1 cellular context compared by ENCODE assay signal in genomic region chr11:66310324-66310723, GRCh38.
TF ChIP-seq lines count a peak whose summit lies in the region.

No MANE protein-coding gene starts in this region.

TF ChIP-seq in H1, 55 proteins besides CTCF, POLR2A, EP300 and RAD21:
- TF ChIP-seq SP2 (IDR thresholded peaks at IDR 0.05; ENCODE audit: low read length) (no peak), YY1 (IDR thresholded peaks at IDR 0.05; ENCODE audit: low read depth, low read length) (no peak), CHD7 (IDR thresholded peaks at IDR 0.05; ENCODE audit: insufficient replicate concordance, low read length) (no peak), E2F6 (IDR thresholded peaks at IDR 0.05) (no peak), FOSL1 (IDR thresholded peaks at IDR 0.05; ENCODE audit: insufficient read depth, low read depth, low read length) (no peak), CHD1 (IDR thresholded peaks at IDR 0.05; ENCODE audit: low read depth, low read length) (no peak), SP1 (IDR thresholded peaks at IDR 0.05; ENCODE audit: low read depth, low read length) (no peak), CBX5 (IDR thresholded peaks at IDR 0.05; ENCODE audit: low read depth, low read length) (no peak), PHF8 (conservative IDR thresholded peaks at IDR 0.05; ENCODE audit: low read depth, low read length) (no peak), TEAD4 (IDR thresholded peaks at IDR 0.05; ENCODE audit: low read depth, low read length) (no peak), SUZ12 (IDR thresholded peaks at IDR 0.05; ENCODE audit: low read length) (no peak), POU5F1 (IDR thresholded peaks at IDR 0.05; ENCODE audit: low read depth, low read length) (no peak), EGR1 (IDR thresholded peaks at IDR 0.05; ENCODE audit: borderline replicate concordance, low read depth, low read length) (no peak), GABPA (IDR thresholded peaks at IDR 0.05; ENCODE audit: borderline replicate concordance, insufficient read depth, low read length) (no peak)
